In the genomic region with DNA sequence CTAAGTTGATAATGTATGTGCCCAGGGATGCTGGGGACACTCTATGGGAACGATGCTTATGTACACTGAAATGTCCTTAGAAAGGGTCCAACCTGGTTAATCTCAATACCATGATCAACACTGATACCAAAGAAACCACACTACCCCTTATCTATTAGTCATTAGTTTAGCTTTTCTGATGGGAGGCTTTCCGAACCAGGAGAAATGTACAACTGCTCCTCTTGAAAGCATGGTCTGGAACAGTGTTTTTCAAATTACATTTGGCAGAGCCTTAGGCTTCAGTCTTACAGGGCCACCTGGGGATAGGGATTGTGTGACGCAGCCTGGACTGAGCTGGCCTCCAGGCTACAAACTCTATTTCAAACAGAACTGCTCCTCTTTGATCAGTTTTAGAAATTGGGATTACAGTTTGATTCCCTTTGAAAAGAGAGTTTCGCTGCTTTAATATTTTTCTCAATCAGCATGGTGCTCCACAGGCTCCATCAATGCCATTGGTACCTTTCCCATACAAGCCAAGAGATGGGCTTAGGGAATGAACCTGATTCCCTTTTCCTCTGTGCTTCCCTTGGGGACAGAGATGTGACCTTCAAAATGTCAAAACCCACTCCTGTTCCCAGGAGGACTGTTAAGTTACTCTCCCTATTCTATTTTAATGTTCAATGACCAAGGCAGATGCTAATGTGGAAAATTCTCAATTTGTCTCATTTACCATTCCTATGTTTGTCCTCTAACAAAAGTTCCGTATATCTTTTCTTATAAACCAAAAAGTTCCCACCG, we compare ENCODE assay signal across 30 cellular contexts.
"Had no signal": no experiment of that assay in that cellular context is flagged by ENCODE, and none has a peak within 500 bp of the region (broad histone marks: within the 10 kb centered on the region; RNA-seq: fewer than 3 reads in every experiment).

No MANE protein-coding gene starts in this region.

- H3K4me1 Mint-ChIP-seq: activated CD4-positive, alpha-beta T cell treated with anti-CD3 and anti-CD28 coated beads for 36 hours; immature natural killer cell; natural killer cell; stimulated activated memory B cell treated with anti-CD40 and anti-IgM and Interleukin-4, amounts not matched to agents 10 μg/mL and 1 μg/mL and 100 μg/mL, for 72 hours; stimulated activated naive CD8-positive, alpha-beta T cell treated with anti-CD3 and anti-CD28 coated beads, Interleukin-15, amount 100 ng/mL, for 72 hours had no signal

- H3K27ac Mint-ChIP-seq: activated CD4-positive, alpha-beta T cell treated with anti-CD3 and anti-CD28 coated beads for 36 hours; activated naive CD4-positive, alpha-beta T cell treated with anti-CD3 and anti-CD28 coated beads, Interleukin-2, amount 50 U/mL, for 72 hours; activated T-cell treated with anti-CD3 and anti-CD28 coated beads, Interleukin-2, amount 50 U/mL, for 72 hours; immature natural killer cell; natural killer cell; stimulated activated memory B cell treated with anti-CD40 and anti-IgM and Interleukin-4, amounts not matched to agents 10 μg/mL and 1 μg/mL and 100 μg/mL, for 72 hours; stimulated activated naive CD8-positive, alpha-beta T cell treated with anti-CD3 and anti-CD28 coated beads, Interleukin-15, amount 100 ng/mL, for 72 hours had no signal

- H3K27ac ChIP-seq: body of pancreas, colonic mucosa, epithelial cell of prostate, esophagus squamous epithelium, gastroesophageal sphincter, sigmoid colon, tibial artery, upper lobe of right lung had no signal

- H3K27me3 ChIP-seq: body of pancreas, colonic mucosa, esophagus squamous epithelium, gastroesophageal sphincter, sigmoid colon, tibial artery, upper lobe of right lung had no signal

- ATAC-seq: activated CD4-positive, alpha-beta T cell treated with anti-CD3 and anti-CD28 coated beads for 36 hours; activated naive CD4-positive, alpha-beta T cell treated with anti-CD3 and anti-CD28 coated beads, Interleukin-2, amount 50 U/mL, for 72 hours; activated T-cell treated with anti-CD3 and anti-CD28 coated beads, Interleukin-2, amount 50 U/mL, for 72 hours; body of pancreas; gastroesophageal sphincter; left lobe of liver; natural killer cell; stimulated activated memory B cell treated with anti-CD40 and anti-IgM and Interleukin-4, amounts not matched to agents 10 μg/mL and 1 μg/mL and 100 μg/mL, for 72 hours; stimulated activated naive CD8-positive, alpha-beta T cell treated with anti-CD3 and anti-CD28 coated beads, Interleukin-15, amount 100 ng/mL, for 72 hours; upper lobe of right lung had no signal

- H3K4me3 ChIP-seq: body of pancreas, colonic mucosa, esophagus squamous epithelium, gastroesophageal sphincter, lung, sigmoid colon, tibial artery, upper lobe of right lung had no signal

- H3K9me3 ChIP-seq: body of pancreas, colonic mucosa, esophagus squamous epithelium, gastroesophageal sphincter, sigmoid colon, tibial artery, upper lobe of right lung had no signal

- DNase-seq: activated CD4-positive, alpha-beta T cell treated with anti-CD3 and anti-CD28 coated beads for 36 hours; activated CD4-positive, CD25-positive, alpha-beta regulatory T cell; activated naive CD4-positive, alpha-beta T cell; activated T-cell treated with anti-CD3 and anti-CD28 coated beads for 4 hours; activated T-cell treated with anti-CD3 and anti-CD28 coated beads, Interleukin-2, amount 50 U/mL, for 72 hours; anterior cingulate cortex; body of pancreas; cerebellar nuclear complex; colonic mucosa; effector CD8-positive, alpha-beta T cell; esophagus squamous epithelium; hypothalamus; immature natural killer cell; mesendoderm; natural killer cell; sigmoid colon; small intestine; stimulated activated CD4-positive, alpha-beta T cell treated with anti-CD3 and anti-CD28 coated beads, Interleukin-1b, Interleukin-23, amount 100 ng/mL, for 48 hours; stimulated activated CD4-positive, alpha-beta T cell treated with anti-CD3 and anti-CD28 coated beads, Interleukin-4, amount 100 ng/mL, for 4 hours; stimulated activated CD8-positive, alpha-beta memory T cell treated with anti-CD3 and anti-CD28 coated beads, Interleukin-4, amount 100 ng/mL, for 48 hours; stimulated activated naive CD8-positive, alpha-beta T cell treated with anti-CD3 and anti-CD28 coated beads, Interleukin-15, amount 100 ng/mL, for 72 hours; substantia nigra; tibial artery; upper lobe of right lung had no signal

- H3K27me3 Mint-ChIP-seq: activated CD4-positive, alpha-beta T cell treated with anti-CD3 and anti-CD28 coated beads for 36 hours; stimulated activated memory B cell treated with anti-CD40 and anti-IgM and Interleukin-4, amounts not matched to agents 10 μg/mL and 1 μg/mL and 100 μg/mL, for 72 hours; stimulated activated naive CD8-positive, alpha-beta T cell treated with anti-CD3 and anti-CD28 coated beads, Interleukin-15, amount 100 ng/mL, for 72 hours had no signal

- H3K4me3 Mint-ChIP-seq: activated CD4-positive, alpha-beta T cell treated with anti-CD3 and anti-CD28 coated beads for 36 hours; activated T-cell treated with anti-CD3 and anti-CD28 coated beads, Interleukin-2, amount 50 U/mL, for 72 hours; immature natural killer cell; natural killer cell; stimulated activated memory B cell treated with anti-CD40 and anti-IgM and Interleukin-4, amounts not matched to agents 10 μg/mL and 1 μg/mL and 100 μg/mL, for 72 hours; stimulated activated naive CD8-positive, alpha-beta T cell treated with anti-CD3 and anti-CD28 coated beads, Interleukin-15, amount 100 ng/mL, for 72 hours had no signal

- H3K36me3 ChIP-seq: colonic mucosa, esophagus squamous epithelium, gastroesophageal sphincter, sigmoid colon, tibial artery, upper lobe of right lung had no signal

- H3K36me3 Mint-ChIP-seq: immature natural killer cell; natural killer cell; stimulated activated memory B cell treated with anti-CD40 and anti-IgM and Interleukin-4, amounts not matched to agents 10 μg/mL and 1 μg/mL and 100 μg/mL, for 72 hours had no signal

- H3K4me1 ChIP-seq: body of pancreas, colonic mucosa, esophagus squamous epithelium, gastroesophageal sphincter, sigmoid colon, tibial artery, upper lobe of right lung had no signal
